ENCODE assay signal across 14 cellular contexts in the genomic region with DNA sequence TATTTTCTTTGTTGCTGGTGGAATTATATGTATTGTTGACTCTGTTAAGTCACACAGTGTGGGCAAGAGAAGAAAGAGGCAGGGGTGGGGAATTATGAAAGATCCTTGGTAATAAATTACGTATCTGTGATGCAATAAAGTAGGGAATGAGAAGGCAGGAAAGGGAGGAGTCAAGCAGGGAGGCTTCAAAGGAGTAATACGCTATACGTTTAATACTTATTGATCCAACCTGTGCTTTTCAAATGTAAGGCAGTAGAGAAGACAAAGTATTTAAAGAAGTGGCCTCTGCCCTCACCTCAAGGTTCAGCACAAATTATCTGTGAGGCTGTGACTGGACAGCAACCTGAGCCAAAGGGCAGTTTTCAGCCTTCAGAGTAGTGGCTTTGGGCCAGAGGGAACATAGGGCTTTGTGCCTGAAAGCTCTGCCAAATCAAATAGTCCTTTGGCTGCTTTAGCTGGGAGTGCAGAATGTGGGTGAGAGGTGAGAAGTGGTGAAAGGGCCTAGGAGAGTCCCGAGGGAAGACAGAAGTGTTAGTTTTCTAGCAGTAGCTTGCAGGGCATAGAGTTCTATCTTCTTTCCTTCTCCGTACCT. TPM values are rescaled to one million over a fixed set of nuclear protein-coding genes. Genes with fewer than 3 reads are reported as not detected.
A peak's percentile ranks its signal among the peaks of the same experiment; 100 is the strongest.
DNase-seq lines count a peak whose midpoint lies in the region; ATAC-seq lines count a peak whose summit lies in the region.
"Had no signal": no experiment of that assay in that cellular context is flagged by ENCODE, and none has a peak within 500 bp of the region (broad histone marks: within the 10 kb centered on the region; RNA-seq: fewer than 3 reads in every experiment).

No MANE protein-coding gene starts in this region.

- H3K36me3 Mint-ChIP-seq in activated naive CD4-positive, alpha-beta T cell treated with anti-CD3 and anti-CD28 coated beads, Interleukin-2, amount 50 U/mL, for 72 hours, result peaks cover 0 to 4% of the 10 kb centered on the region in 2 donors

- no peak overlapping the region for H3K27ac Mint-ChIP-seq in activated naive CD4-positive, alpha-beta T cell treated with anti-CD3 and anti-CD28 coated beads, Interleukin-2, amount 50 U/mL, for 72 hours
- H3K27ac Mint-ChIP-seq: H9 had no signal

- no peaks in the 10 kb centered on the region for H3K9me3 Mint-ChIP-seq in activated naive CD4-positive, alpha-beta T cell treated with anti-CD3 and anti-CD28 coated beads, Interleukin-2, amount 50 U/mL, for 72 hours
- H3K9me3 Mint-ChIP-seq: H9, IgD-negative memory B cell had no signal

- DNase-seq in LoVo (ENCODE audit: low spot score), result peak; percentile 67
- peak; percentile 41 for DNase-seq in brain pericyte (ENCODE audit: low read depth, low spot score)
- peak; percentile 26 for DNase-seq in superior temporal gyrus (ENCODE audit: extremely low spot score)
- no peak for DNase-seq in T1000 (lab: John Stamatoyannopoulos, UW)
- DNase-seq in activated naive CD4-positive, alpha-beta T cell treated with anti-CD3 and anti-CD28 coated beads, Interleukin-2, amount 50 U/mL, for 72 hours (ENCODE audit: low spot score in 2 of 2), result no peak
- DNase-seq: foreskin melanocyte; H9; RPMI8226; stimulated activated naive CD4-positive, alpha-beta T cell had no signal

- no peak for ATAC-seq in GM21367 (IDR thresholded peaks at IDR 0.05; ENCODE audit: unreplicated experiment)
- ATAC-seq in GM18867 (IDR thresholded peaks at IDR 0.05; ENCODE audit: unreplicated experiment), result no peak
- ATAC-seq in activated naive CD4-positive, alpha-beta T cell treated with anti-CD3 and anti-CD28 coated beads, Interleukin-2, amount 50 U/mL, for 72 hours, result no peak

- peak overlapping the region; percentile 38 for H3K27ac ChIP-seq in layer of hippocampus (ENCODE audit: low read depth, low read length)

- no peaks in the 10 kb centered on the region for H3K27me3 ChIP-seq in layer of hippocampus (ENCODE audit: control insufficient read depth, insufficient read depth, low read length)

RNA-seq across cellular contexts. Expression of a gene that starts 1.2 kb away (rescaled TPM):
- under 1 TPM; 0.43 to 0.46 TPM for total RNA-seq in activated naive CD4-positive, alpha-beta T cell treated with anti-CD3 and anti-CD28 coated beads, Interleukin-2, amount 50 U/mL, for 72 hours

RNA-seq across cellular contexts. Expression of a gene that starts 10.2 kb away (rescaled TPM):
- 1 to 10 TPM; 3.0 to 5.0 TPM for total RNA-seq in activated naive CD4-positive, alpha-beta T cell treated with anti-CD3 and anti-CD28 coated beads, Interleukin-2, amount 50 U/mL, for 72 hours

RNA-seq across cellular contexts. Expression of a gene that starts 10.2 kb away (rescaled TPM):
- total RNA-seq in activated naive CD4-positive, alpha-beta T cell treated with anti-CD3 and anti-CD28 coated beads, Interleukin-2, amount 50 U/mL, for 72 hours, result not detected
- total RNA-seq: H9, posterior vena cava had no signal

RNA-seq across cellular contexts. Expression of a gene that starts 25.1 kb away (rescaled TPM):
- total RNA-seq in activated naive CD4-positive, alpha-beta T cell treated with anti-CD3 and anti-CD28 coated beads, Interleukin-2, amount 50 U/mL, for 72 hours, result 1 to 10 TPM; 1.4 to 4.6 TPM

Comparison
In these comparisons a context has a peak if more than half of its experiments do, and no peak if none do; other contexts are left out.
1. DNase-seq: peak in LoVo (single experiment), brain pericyte (single experiment) and superior temporal gyrus (single experiment); none in T1000 (single experiment) and activated naive CD4-positive, alpha-beta T cell treated with anti-CD3 and anti-CD28 coated beads, Interleukin-2, amount 50 U/mL, for 72 hours (0 of 2).